Comparison of ENCODE assay signal across 21 cellular contexts in genomic region chrY:12526372-12527063, GRCh38.
A peak's percentile ranks its signal among the peaks of the same experiment; 100 is the strongest.
DNase-seq lines count a peak whose midpoint lies in the region; ATAC-seq lines count a peak whose summit lies in the region.
"Had no signal": no experiment of that assay in that cellular context is flagged by ENCODE, and none has a peak within 500 bp of the region (broad histone marks: within the 10 kb centered on the region; RNA-seq: fewer than 3 reads in every experiment).

No MANE protein-coding gene starts in this region.

- no peaks in the 10 kb centered on the region for H3K9me3 Mint-ChIP-seq in effector memory CD8-positive, alpha-beta T cell
- H3K9me3 Mint-ChIP-seq in activated T-cell treated with anti-CD3 and anti-CD28 coated beads, Interleukin-2, amount 50 U/mL, for 24 hours, result no peaks in the 10 kb centered on the region

- no peaks in the 10 kb centered on the region for H3K36me3 Mint-ChIP-seq in effector memory CD8-positive, alpha-beta T cell (ENCODE audit: insufficient read depth)
- H3K36me3 Mint-ChIP-seq in activated T-cell treated with anti-CD3 and anti-CD28 coated beads, Interleukin-2, amount 50 U/mL, for 24 hours (ENCODE audit: low read depth), result no peaks in the 10 kb centered on the region
- H3K36me3 Mint-ChIP-seq: CD14-positive monocyte had no signal

- H3K27me3 Mint-ChIP-seq in effector memory CD8-positive, alpha-beta T cell, result no peaks in the 10 kb centered on the region
- H3K27me3 Mint-ChIP-seq in activated T-cell treated with anti-CD3 and anti-CD28 coated beads, Interleukin-2, amount 50 U/mL, for 24 hours, result no peaks in the 10 kb centered on the region
- H3K27me3 Mint-ChIP-seq: B cell had no signal

- H3K27ac Mint-ChIP-seq in effector memory CD8-positive, alpha-beta T cell, result peak overlapping the region in 1 of 2 donors; percentile 20
- no peak overlapping the region for H3K27ac Mint-ChIP-seq in activated T-cell treated with anti-CD3 and anti-CD28 coated beads, Interleukin-2, amount 50 U/mL, for 24 hours
- H3K27ac Mint-ChIP-seq: B cell, CD14-positive monocyte had no signal

- peaks cover 13 to 42% of the 10 kb centered on the region in 2 donors for H3K4me1 Mint-ChIP-seq in effector memory CD8-positive, alpha-beta T cell (ENCODE audit: low read depth in 2 of 2)
- no peaks in the 10 kb centered on the region for H3K4me1 Mint-ChIP-seq in activated T-cell treated with anti-CD3 and anti-CD28 coated beads, Interleukin-2, amount 50 U/mL, for 24 hours (ENCODE audit: low read depth)
- H3K4me1 Mint-ChIP-seq: CD14-positive monocyte had no signal

- DNase-seq in D341Med (ENCODE audit: low spot score), result peak; percentile 47
- DNase-seq in NCI-H2171 (lab: John Stamatoyannopoulos, UW), result peak; percentile 44
- DNase-seq in effector memory CD8-positive, alpha-beta T cell, result no peak
- DNase-seq in renal cortical epithelial cell (ENCODE audit: low read depth), result peak; percentile 26
- DNase-seq in activated T-cell treated with anti-CD3 and anti-CD28 coated beads, Interleukin-2, amount 50 U/mL, for 24 hours, result no peak
- no peak for DNase-seq in DMS79 treated with DMSO at 0.1 percent for 48 hours (lab: John Stamatoyannopoulos, UW)
- DNase-seq: 8988T, GM23248, IMR-90, Karpas-422, NCI-H1694, NCI-H2081, NCI-H446, NCI-H526, OCI-M1 had no signal

- H3K4me3 Mint-ChIP-seq in effector memory CD8-positive, alpha-beta T cell, result peak overlapping the region; percentile 2 to 21
- H3K4me3 Mint-ChIP-seq in activated T-cell treated with anti-CD3 and anti-CD28 coated beads, Interleukin-2, amount 50 U/mL, for 24 hours, result no peak overlapping the region
- H3K4me3 Mint-ChIP-seq: B cell, CD14-positive monocyte had no signal

- no peak for ATAC-seq in effector memory CD8-positive, alpha-beta T cell (replicated peaks)
- ATAC-seq in GM19467 (IDR thresholded peaks at IDR 0.05; ENCODE audit: unreplicated experiment), result no peak
- ATAC-seq in GM19023 (IDR thresholded peaks at IDR 0.05; ENCODE audit: unreplicated experiment), result no peak
- ATAC-seq: GM12878, Right ventricle myocardium inferior had no signal

Comparison
In these comparisons a context has a peak if more than half of its experiments do, and no peak if none do; other contexts are left out.
1. DNase-seq: peak in D341Med (single experiment), NCI-H2171 (single experiment) and renal cortical epithelial cell (single experiment); none in effector memory CD8-positive, alpha-beta T cell (0 of 3), activated T-cell treated with anti-CD3 and anti-CD28 coated beads, Interleukin-2, amount 50 U/mL, for 24 hours (single experiment) and DMS79 treated with DMSO at 0.1 percent for 48 hours (single experiment).